Comparison of ENCODE assay signal across 8 cellular contexts in the genomic region with DNA sequence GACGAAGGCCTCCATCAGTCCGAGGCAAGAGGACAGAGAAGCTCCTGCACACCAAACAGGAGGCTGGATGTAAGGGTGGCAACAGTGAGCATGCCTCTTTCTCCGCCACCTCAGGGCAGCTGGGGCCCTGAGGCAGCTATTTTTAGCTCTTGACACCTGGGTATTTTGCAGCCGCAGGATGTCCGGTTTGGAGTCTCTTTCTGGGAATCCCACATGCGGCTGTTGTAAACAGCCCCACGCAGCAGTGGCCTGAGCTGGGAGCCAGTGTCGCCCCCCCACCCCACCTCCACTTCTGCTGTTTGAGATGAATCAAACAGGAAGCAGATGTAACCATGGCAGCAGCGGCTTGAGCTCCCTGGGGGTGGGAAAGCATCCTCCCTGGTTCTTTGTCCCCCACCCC. TPM values are rescaled to one million over a fixed set of nuclear protein-coding genes. Genes with fewer than 3 reads are reported as not detected.
DNase-seq lines count a peak whose midpoint lies in the region; ATAC-seq, FAIRE-seq and TF ChIP-seq lines count a peak whose summit lies in the region.

No MANE protein-coding gene starts in this region.

- no peaks in the 10 kb centered on the region; a peak in 2 of 4 replicates for H3K27me3 ChIP-seq in GM12878 (replicated peaks in 1 of 2; ENCODE audit: control insufficient read depth in 2 of 2, insufficient read depth in 2 of 2, low read length in 1 of 2)
- no peaks in the 10 kb centered on the region for H3K27me3 ChIP-seq in H9 (ENCODE audit: insufficient read depth, low read length)

- CTCF ChIA-PET in GM12878 (lab: Yijun Ruan, JAX): interaction anchor here (0.6 to 8.8 kb wide), 16 partner anchors 10 to 1046 kb away, joined by 3 to 85 read pairs (median 4); no protein-coding TSS in a partner anchor

- H4K20me1 ChIP-seq in GM12878 (ENCODE audit: control insufficient read depth, insufficient read depth) (no peaks in the 10 kb centered on the region), H9 (ENCODE audit: control insufficient read depth, insufficient read depth, insufficient read length) (no peaks in the 10 kb centered on the region)

- peaks cover 9% of the 10 kb centered on the region for H3K79me1 ChIP-seq in H9 (ENCODE audit: insufficient read depth, low read depth, low read length, poor library complexity, severe bottlenecking)

- no peak overlapping the region for H2BK12ac ChIP-seq in H9 (ENCODE audit: insufficient read length, low read depth, low read length)

- H3K36me3 ChIP-seq in GM12878 (ENCODE audit: control insufficient read depth in 2 of 2, insufficient read depth in 2 of 2, low read length in 1 of 2): no peaks in the 10 kb centered on the region; a peak in 1 of 4 replicates

- no peak for TF ChIP-seq RAD21 in GM12878 (IDR thresholded peaks at IDR 0.05; ENCODE audit: insufficient read depth, low read depth, low read length)

- H2BK15ac ChIP-seq in H9 (ENCODE audit: low read depth, low read length): no peak overlapping the region

- no peak overlapping the region for H2BK20ac ChIP-seq in H9 (ENCODE audit: low read depth, low read length, poor library complexity, severe bottlenecking)

- H3K4me2 ChIP-seq in GM12878 (ENCODE audit: control insufficient read depth, insufficient read depth) (peak overlapping the region; percentile 67), H9 (ENCODE audit: insufficient read depth, insufficient read length, low read length) (no peak overlapping the region)

- no peak overlapping the region for H3K4ac ChIP-seq in H9 (ENCODE audit: low read depth, low read length)

- H3T11ph ChIP-seq in H9 (ENCODE audit: low read length): no peak overlapping the region

- H3K4me1 ChIP-seq in GM12878 (ENCODE audit: control insufficient read depth, insufficient read depth, low read length) (peaks cover 62% of the 10 kb centered on the region), H9 (ENCODE audit: insufficient read depth, low read length) (peaks cover 22% of the 10 kb centered on the region)

- H3K27ac Mint-ChIP-seq in stimulated activated naive CD8-positive, alpha-beta T cell treated with anti-CD3 and anti-CD28 coated beads, Interleukin-15, Interleukin-2, amounts not matched to agents 100 ng/mL and 50 ng/mL, for 24 hours: peak overlapping the region; percentile 96
- peak overlapping the region in 1 of 3 experiments; percentile 10; a peak in 3 of 7 replicates for H3K27ac Mint-ChIP-seq in H9

- no peak overlapping the region for H3K18ac ChIP-seq in H9 (ENCODE audit: insufficient read length, low read depth, low read length)

- TF ChIP-seq CTCF in GM12878 (IDR thresholded peaks at IDR 0.05 in 2 of 3, conservative IDR thresholded peaks at IDR 0.05 in 1 of 3; ENCODE audit: control insufficient read depth in 2 of 3, extremely low read depth in 1 of 3, insufficient read depth in 1 of 3, low read depth in 3 of 3, low read length in 3 of 3) (no peak), H9 (conservative IDR thresholded peaks at IDR 0.05) (no peak)

- no peak overlapping the region for H3K23ac ChIP-seq in H9 (ENCODE audit: insufficient read length, low read depth, low read length)

- TF ChIP-seq POLR2A in GM12878 (IDR thresholded peaks at IDR 0.05; ENCODE audit: low read depth, low read length) (no peak; the same call in 1 of the 2 replicates), erythroblast (IDR thresholded peaks at IDR 0.05; ENCODE audit: low read length) (no peak)

- peak overlapping the region; percentile 34 for H3K4me3 ChIP-seq in GM12878

- H2BK5ac ChIP-seq in H9 (ENCODE audit: insufficient read length, low read length): no peak overlapping the region

- H3K79me2 ChIP-seq in GM12878 (ENCODE audit: control insufficient read depth, insufficient read depth, low read length) (peaks cover 15% of the 10 kb centered on the region), H9 (ENCODE audit: insufficient read depth, low read length) (peaks cover 22% of the 10 kb centered on the region; the same call in 1 of the 2 replicates)

- H3K23me2 ChIP-seq in H9 (ENCODE audit: insufficient read length, low read depth, low read length, poor library complexity, severe bottlenecking): peaks cover 5% of the 10 kb centered on the region

- BruUV-seq in GM12878 (replicated peaks; lab: Mats Ljungman, UMichigan): no TSS peak

- in situ Hi-C loops in GM12878 (cut with MboI): no loop called here

- no peak overlapping the region for H3K56ac ChIP-seq in H9 (ENCODE audit: insufficient read length, low read depth, low read length)

- POLR2A ChIA-PET in GM12878 (lab: Charles Lee): interaction anchor here (0.9 to 2.3 kb wide), 7 partner anchors 20 to 588 kb away, joined by 3 to 11 read pairs (median 3); no protein-coding TSS in a partner anchor

- H3K9me3 Mint-ChIP-seq in stimulated activated naive CD8-positive, alpha-beta T cell treated with anti-CD3 and anti-CD28 coated beads, Interleukin-15, Interleukin-2, amounts not matched to agents 100 ng/mL and 50 ng/mL, for 24 hours: no peaks in the 10 kb centered on the region
- H3K9me3 Mint-ChIP-seq in H9: no peaks in the 10 kb centered on the region

- ATAC-seq in HG02885 (IDR thresholded peaks at IDR 0.05; ENCODE audit: poor library complexity, unreplicated experiment) (peak; percentile 27), GM12878 (peak; percentile 38)

- H3K36me3 Mint-ChIP-seq in stimulated activated naive CD8-positive, alpha-beta T cell treated with anti-CD3 and anti-CD28 coated beads, Interleukin-15, Interleukin-2, amounts not matched to agents 100 ng/mL and 50 ng/mL, for 24 hours (ENCODE audit: low read depth): peaks cover 54% of the 10 kb centered on the region
- peaks cover 2 to 18% (median 17%) of the 10 kb centered on the region in 3 experiments; a peak in 6 of 7 replicates for H3K36me3 Mint-ChIP-seq in H9 (ENCODE audit: insufficient read depth in 1 of 3, low read depth in 3 of 3)

- RAD21 ChIA-PET in GM12878 (lab: Charles Lee; ENCODE audit: unreplicated experiment): interaction anchor here (1.0 to 9.0 kb wide), 8 partner anchors 10 to 79 kb away, joined by 3 to 202 read pairs (median 5); partner anchors contain the start of gene HDAC7

- H2BK120ac ChIP-seq in H9 (ENCODE audit: low read depth, low read length, poor library complexity, severe bottlenecking): no peak overlapping the region

- H4K5ac ChIP-seq in H9 (ENCODE audit: insufficient read length, low read depth, low read length): no peak overlapping the region

- H3K14ac ChIP-seq in H9 (ENCODE audit: insufficient read depth, low read length): no peak overlapping the region

- no peak overlapping the region for H2AFZ ChIP-seq in GM12878 (ENCODE audit: control insufficient read depth, low read depth, low read length)
- no peak overlapping the region for H2AFZ ChIP-seq in H9 (ENCODE audit: low read length)

- 9% methylated on average over 9 of the region's 9 CpGs for WGBS in GM12878 (ENCODE audit: insufficient coverage, insufficient replicate concordance, low lambda C conversion rate, missing lambda C conversion rate)
- no CpG with 5 or more reads among the region's 9 CpGs for WGBS in H9 (ENCODE audit: extremely low coverage, insufficient read length, low lambda C conversion rate)

- H3K27me3 Mint-ChIP-seq in stimulated activated naive CD8-positive, alpha-beta T cell treated with anti-CD3 and anti-CD28 coated beads, Interleukin-15, Interleukin-2, amounts not matched to agents 100 ng/mL and 50 ng/mL, for 24 hours: no peaks in the 10 kb centered on the region
- no peaks in the 10 kb centered on the region; the same call in 1 of the 2 replicates for H3K27me3 Mint-ChIP-seq in H9 (ENCODE audit: low read depth)

- no peak overlapping the region for H2AK5ac ChIP-seq in H9 (ENCODE audit: insufficient read length, low read length)

- H4K91ac ChIP-seq in H9 (ENCODE audit: insufficient read length, low read depth, low read length): no peak overlapping the region

- TF ChIP-seq EP300 in GM12878 (IDR thresholded peaks at IDR 0.05; ENCODE audit: borderline replicate concordance in 1 of 2, control insufficient read depth in 1 of 2, low read depth in 2 of 2, low read length in 2 of 2): no peak; a peak in 1 of 4 replicates

- H3K9me3 ChIP-seq in GM12878 (replicated peaks; ENCODE audit: control insufficient read depth, insufficient read depth, low read length) (no peaks in the 10 kb centered on the region), H9 (ENCODE audit: control insufficient read depth, low read depth, low read length) (no peaks in the 10 kb centered on the region)

- SMC1A ChIA-PET in GM12878 (lab: Charles Lee; ENCODE audit: uncharacterized antibody, unreplicated experiment): interaction anchor here (0.6 to 3.1 kb wide), 16 partner anchors 9 to 602 kb away, joined by 3 to 14 read pairs (median 4); no protein-coding TSS in a partner anchor

- no peak overlapping the region for H3K9ac ChIP-seq in GM12878 (ENCODE audit: control insufficient read depth, insufficient read depth, low read length)
- no peak overlapping the region for H3K9ac ChIP-seq in H9 (ENCODE audit: extremely low read depth, insufficient read length, low read length)

- peaks cover 98% of the 10 kb centered on the region for H3K4me1 Mint-ChIP-seq in stimulated activated naive CD8-positive, alpha-beta T cell treated with anti-CD3 and anti-CD28 coated beads, Interleukin-15, Interleukin-2, amounts not matched to agents 100 ng/mL and 50 ng/mL, for 24 hours (ENCODE audit: low read depth)
- peaks cover 56 to 67% of the 10 kb centered on the region in 2 experiments for H3K4me1 Mint-ChIP-seq in H9

- 0 out of 2 replicates have a peak overlapping the region, but pooled peaks have one; percentile 35 for H3K27ac ChIP-seq in GM12878 (ENCODE audit: control insufficient read depth, insufficient read depth)
- H3K27ac ChIP-seq in H9 (ENCODE audit: insufficient read length, low read depth, low read length): no peak overlapping the region

- no peak for FAIRE-seq in GM12878 (lab: Jason Lieb, UNC)

- peak; percentile 74 for DNase-seq in GF-D8 (lab: John Stamatoyannopoulos, UW)
- DNase-seq in T-helper 2 cell: peak; percentile 33 to 89 (median 60)
- peak; percentile 43 for DNase-seq in GM12878 (ENCODE audit: low read depth, low spot score)
- peak; percentile 89 for DNase-seq in myocyte (ENCODE audit: low read depth)
- no peak for DNase-seq in H9
- DNase-seq in erythroblast (lab: John Stamatoyannopoulos, UW): no peak

- intact Hi-C loops in GM12878 (cut with micrococcal nuclease; ENCODE audit: unreplicated experiment): no loop called here

- no peak overlapping the region for H4K8ac ChIP-seq in H9 (replicated peaks; ENCODE audit: insufficient read length, low read depth, low read length)

- peak overlapping the region; percentile 77 for H3K4me3 Mint-ChIP-seq in stimulated activated naive CD8-positive, alpha-beta T cell treated with anti-CD3 and anti-CD28 coated beads, Interleukin-15, Interleukin-2, amounts not matched to agents 100 ng/mL and 50 ng/mL, for 24 hours
- no peak overlapping the region for H3K4me3 Mint-ChIP-seq in H9

RNA-seq across cellular contexts. Expression of gene HDAC7, which starts 11.7 kb away (rescaled TPM):
- 25.7 and 29.4 TPM in 2 replicates for total RNA-seq in GM12878 (2013; cell fraction: nucleolus; rRNA removed)
- 5.0 and 6.9 TPM in 2 replicates for total RNA-seq in GM12878 (2014; rRNA removed)
- total RNA-seq in GM12878 (2014; rRNA removed; fragmentation: Illumina TruSeq; extraction: Trizol): 3.1 and 3.9 TPM in 2 replicates
- total RNA-seq in GM12878 (2021): 12.6 and 18.3 TPM in 2 replicates
- polyA plus RNA-seq in GM12878 (2011; ENCODE audit: low read depth): 14.4 TPM
- 5.1 and 5.6 TPM in 2 replicates for polyA plus RNA-seq in GM12878 (2011; rRNA removed)
- polyA plus RNA-seq in GM12878 (2011; cell fraction: cytosol; rRNA removed): 5.8 and 7.1 TPM in 2 replicates
- 46.3 and 61.4 TPM in 2 replicates for polyA plus RNA-seq in GM12878 (2011; cell fraction: nucleus; rRNA removed)
- 31.4 and 31.5 TPM in 2 replicates for polyA plus RNA-seq in GM12878 (2012)
- polyA plus RNA-seq in GM12878 (2014; fragmentation: Illumina TruSeq; extraction: Trizol): 2.5 and 6.3 TPM in 2 replicates
- 1 to 10 TPM in 1 of 2 experiments, under 1 TPM in 1; 0.47 to 1.3 TPM for polyA plus RNA-seq in GM12878 (2014; fragmentation: Nextera tagmentation; extraction: Ambion mirVana)
- 10.1 and 11.4 TPM in 2 replicates for polyA plus RNA-seq in GM12878 (2014; rRNA removed)
- 1 to 10 TPM; 5.1 to 6.2 TPM for polyA plus RNA-seq in GM12878 (2016; fragmentation: Nextera tagmentation; extraction: Ambion mirVana)
- polyA minus RNA-seq in GM12878 (2011; rRNA and poly(A)+ RNA removed): 4.2 and 8.0 TPM in 2 replicates
- 3.9 and 4.3 TPM in 2 replicates for polyA minus RNA-seq in GM12878 (2011; cell fraction: cytosol; rRNA and poly(A)+ RNA removed)
- polyA minus RNA-seq in GM12878 (2011; cell fraction: nucleus; rRNA and poly(A)+ RNA removed): 8.6 and 12.2 TPM in 2 replicates
- 13.8 and 22.6 TPM in 2 replicates for total RNA-seq in myocyte
- 52.6 TPM for polyA plus RNA-seq in myocyte (2012)
- total RNA-seq in H9 (2021): 69.3 and 72.1 TPM in 2 replicates

RNA-seq across cellular contexts. Expression of gene SLC48A1, which starts 35.0 kb away (rescaled TPM):
- total RNA-seq in GM12878 (2013; cell fraction: nucleolus; rRNA removed): 2.5 and 3.7 TPM in 2 replicates
- total RNA-seq in GM12878 (2014; rRNA removed): 1.7 and 2.4 TPM in 2 replicates
- 1.1 and 1.2 TPM in 2 replicates for total RNA-seq in GM12878 (2014; rRNA removed; fragmentation: Illumina TruSeq; extraction: Trizol)
- total RNA-seq in GM12878 (2021): 2.4 and 3.8 TPM in 2 replicates
- 0.84 TPM for polyA plus RNA-seq in GM12878 (2011; ENCODE audit: low read depth)
- 0.55 and 1.2 TPM in 2 replicates for polyA plus RNA-seq in GM12878 (2011; rRNA removed)
- 1.6 and 2.1 TPM in 2 replicates for polyA plus RNA-seq in GM12878 (2011; cell fraction: cytosol; rRNA removed)
- polyA plus RNA-seq in GM12878 (2011; cell fraction: nucleus; rRNA removed): 2.4 and 2.7 TPM in 2 replicates
- 1.8 and 2.1 TPM in 2 replicates for polyA plus RNA-seq in GM12878 (2012)
- 1.6 TPM in 2 replicates for polyA plus RNA-seq in GM12878 (2014; fragmentation: Illumina TruSeq; extraction: Trizol)
- polyA plus RNA-seq in GM12878 (2014; fragmentation: Nextera tagmentation; extraction: Ambion mirVana): 1 to 10 TPM; 1.1 to 2.2 TPM
- 1.1 and 1.9 TPM in 2 replicates for polyA plus RNA-seq in GM12878 (2014; rRNA removed)
- 1 to 10 TPM; 4.0 to 4.9 TPM for polyA plus RNA-seq in GM12878 (2016; fragmentation: Nextera tagmentation; extraction: Ambion mirVana)
- 1.2 and 1.8 TPM in 2 replicates for polyA minus RNA-seq in GM12878 (2011; rRNA and poly(A)+ RNA removed)
- 0.67 and 0.94 TPM in 2 replicates for polyA minus RNA-seq in GM12878 (2011; cell fraction: cytosol; rRNA and poly(A)+ RNA removed)
- 0.38 and 1.9 TPM in 2 replicates for polyA minus RNA-seq in GM12878 (2011; cell fraction: nucleus; rRNA and poly(A)+ RNA removed)
- total RNA-seq in myocyte: 4.0 and 7.5 TPM in 2 replicates
- polyA plus RNA-seq in myocyte (2012): 52.2 TPM
- total RNA-seq in H9 (2021): 10.6 TPM in 2 replicates

RNA-seq across cellular contexts. Expression of gene RAPGEF3, which starts 49.4 kb away (rescaled TPM):
- 4.6 and 5.7 TPM in 2 replicates for total RNA-seq in GM12878 (2013; cell fraction: nucleolus; rRNA removed)
- total RNA-seq in GM12878 (2014; rRNA removed) (0.27 and 0.28 TPM in 2 replicates), GM12878 (2014; rRNA removed; fragmentation: Illumina TruSeq; extraction: Trizol) (0.09 and 0.18 TPM in 2 replicates), GM12878 (2021) (0.64 and 0.88 TPM in 2 replicates), myocyte (0.47 and 0.62 TPM in 2 replicates), H9 (2021) (5.6 and 7.4 TPM in 2 replicates)
- 0.38 TPM for polyA plus RNA-seq in GM12878 (2011; ENCODE audit: low read depth)
- polyA plus RNA-seq in GM12878 (2011; rRNA removed) (0.30 and 0.68 TPM in 2 replicates), GM12878 (2014; fragmentation: Illumina TruSeq; extraction: Trizol) (0.17 and 0.34 TPM in 2 replicates), GM12878 (2014; fragmentation: Nextera tagmentation; extraction: Ambion mirVana) (under 1 TPM in 1 of 2 experiments, not detected in 1; 0.02 TPM), GM12878 (2014; rRNA removed) (0.63 and 0.92 TPM in 2 replicates), GM12878 (2016; fragmentation: Nextera tagmentation; extraction: Ambion mirVana) (under 1 TPM in 1 of 2 experiments, not detected in 1; 0.27 TPM)
- polyA plus RNA-seq in GM12878 (2011; cell fraction: cytosol; rRNA removed): 0.63 and 0.94 TPM in 2 replicates
- polyA plus RNA-seq in GM12878 (2011; cell fraction: nucleus; rRNA removed): 3.4 and 4.8 TPM in 2 replicates
- 0.81 and 0.97 TPM in 2 replicates for polyA plus RNA-seq in GM12878 (2012)
- polyA minus RNA-seq in GM12878 (2011; rRNA and poly(A)+ RNA removed): 0.22 and 1.5 TPM in 2 replicates
- polyA minus RNA-seq in GM12878 (2011; cell fraction: cytosol; rRNA and poly(A)+ RNA removed): 1.7 TPM in 1 of 2 replicates, not detected in the other
- polyA minus RNA-seq in GM12878 (2011; cell fraction: nucleus; rRNA and poly(A)+ RNA removed): 1.3 and 3.1 TPM in 2 replicates
- 5.5 TPM for polyA plus RNA-seq in myocyte (2012)

Comparison
In these comparisons a context has a peak if more than half of its experiments do, and no peak if none do; other contexts are left out.
1. DNase-seq: peak in GF-D8 (single experiment), T-helper 2 cell (5 of 5), GM12878 (single experiment) and myocyte (single experiment); none in H9 (single experiment) and erythroblast (0 of 2).